Comparison of ENCODE assay signal across 7 cellular contexts in the genomic region with DNA sequence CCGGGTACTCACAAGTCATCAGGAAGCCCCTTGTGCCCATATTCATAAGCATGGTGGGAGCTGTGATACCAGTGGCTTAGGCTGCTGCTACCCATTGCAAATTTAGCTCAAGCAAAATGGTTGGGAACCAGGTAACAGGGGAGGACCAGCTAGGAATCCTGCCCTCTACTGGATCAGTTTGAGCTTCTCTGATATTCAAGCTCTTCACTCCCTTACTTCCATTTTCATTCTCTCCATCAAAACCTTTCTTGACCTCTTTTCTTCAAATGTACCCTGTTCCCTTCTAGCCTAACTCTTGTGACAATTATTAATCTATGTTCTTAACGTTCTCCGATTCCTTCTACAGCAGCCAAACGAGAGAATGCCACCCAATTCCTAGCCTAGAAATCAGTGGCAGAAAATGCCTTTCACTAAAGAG. TPM values are rescaled to one million over a fixed set of nuclear protein-coding genes. Genes with fewer than 3 reads are reported as not detected.
DNase-seq lines count a peak whose midpoint lies in the region; ATAC-seq and TF ChIP-seq lines count a peak whose summit lies in the region.

No MANE protein-coding gene starts in this region.

- BruUV-seq in PC-3 (replicated peaks; lab: Mats Ljungman, UMichigan) = no TSS peak

- H2BK120ac ChIP-seq in mesendoderm (ENCODE audit: low read depth, low read length) = no peak overlapping the region

- H4K8ac ChIP-seq in mesendoderm (ENCODE audit: low read depth, low read length) = no peak overlapping the region

- no peak overlapping the region for H3K18ac ChIP-seq in mesendoderm (ENCODE audit: low read length)

- DNase-seq in DMS153 (lab: John Stamatoyannopoulos, UW) = peak; percentile 1
- DNase-seq in H7 = peak; percentile 75
- DNase-seq in PC-3 = peak; percentile 69
- peak; percentile 20 to 59 for DNase-seq in T47D (ENCODE audit: low read depth in 1 of 2, low spot score in 1 of 2)
- DNase-seq in mesendoderm = peak; percentile 83
- DNase-seq in activated CD8-positive, alpha-beta memory T cell treated with anti-CD3 and anti-CD28 coated beads, Interleukin-2, amount 50 U/mL, for 4 hours = no peak

- WGBS in mesendoderm (ENCODE audit: extremely low coverage, insufficient coverage, low lambda C conversion rate) = no CpG with 5 or more reads among the region's 4 CpGs

- ATAC-seq in PC-3 = peak; percentile 85
- no peak for ATAC-seq in GM21515 (IDR thresholded peaks at IDR 0.05; ENCODE audit: unreplicated experiment)

- H3K27me3 ChIP-seq in H7 (ENCODE audit: control insufficient read depth, insufficient read depth, low read length) (no peaks in the 10 kb centered on the region), PC-3 (ENCODE audit: low read length) (no peaks in the 10 kb centered on the region), mesendoderm (ENCODE audit: insufficient read depth, low read length, poor library complexity) (no peaks in the 10 kb centered on the region)

- H2BK5ac ChIP-seq in mesendoderm (ENCODE audit: low read length) = no peak overlapping the region

- peak; percentile 75 for TF ChIP-seq CTCF in PC-3 (conservative IDR thresholded peaks at IDR 0.05; ENCODE audit: low read depth, low read length)

- CTCF ChIA-PET in PC-3 (lab: Charles Lee) = interaction anchor here (0.9 to 1.1 kb wide), 3 partner anchors 11 to 170 kb away, joined by 3 to 4 read pairs (median 3); no protein-coding TSS in a partner anchor

- H3K4me2 ChIP-seq in PC-3 (ENCODE audit: low read length) (no peak overlapping the region), mesendoderm (ENCODE audit: low read length) (no peak overlapping the region)

- H3K9me3 ChIP-seq in PC-3 (ENCODE audit: low read length) = no peaks in the 10 kb centered on the region

- POLR2A ChIA-PET in PC-3 (lab: Charles Lee; ENCODE audit: unreplicated experiment) = interaction anchor here (0.7 kb wide), 1 partner anchor 102 kb away, joined by 3 read pairs; no protein-coding TSS in a partner anchor

- no peaks in the 10 kb centered on the region for H3K9me2 ChIP-seq in PC-3 (replicated peaks; ENCODE audit: low read length)

- no peaks in the 10 kb centered on the region for H3K4me1 ChIP-seq in PC-3 (ENCODE audit: insufficient read depth, low read length)
- no peaks in the 10 kb centered on the region for H3K4me1 ChIP-seq in mesendoderm (ENCODE audit: control insufficient read depth, low read depth, low read length)

- in situ Hi-C loops in T47D (cut with HindIII; ENCODE audit: low pct_unique_long_range_greater_than_20kb, low sequenced_read_pairs) = no loop called here

- H3K23ac ChIP-seq in mesendoderm (ENCODE audit: low read length) = no peak overlapping the region

- H3K4ac ChIP-seq in mesendoderm (ENCODE audit: low read depth, low read length) = no peak overlapping the region

- no peak overlapping the region for H3K4me3 ChIP-seq in H7 (ENCODE audit: insufficient read depth, low read depth, low read length)
- H3K4me3 ChIP-seq in PC-3 (ENCODE audit: low read length) = no peak overlapping the region
- H3K4me3 ChIP-seq in mesendoderm (ENCODE audit: low read length) = no peak overlapping the region

- no peak overlapping the region for H4K5ac ChIP-seq in mesendoderm (ENCODE audit: low read length)

- H4K20me1 ChIP-seq in PC-3 (ENCODE audit: low read length) = no peaks in the 10 kb centered on the region

- H3F3A ChIP-seq in PC-3 (ENCODE audit: low read length, unreplicated experiment) = no peaks in the 10 kb centered on the region

- no peak overlapping the region for H2AK5ac ChIP-seq in mesendoderm (ENCODE audit: low read length)

- intact Hi-C loops in PC-3 (cut with micrococcal nuclease) = no loop called here

- H3K79me1 ChIP-seq in mesendoderm (ENCODE audit: low read length) = no peaks in the 10 kb centered on the region

- no peak overlapping the region for H3K27ac ChIP-seq in PC-3 (ENCODE audit: low read length)
- H3K27ac ChIP-seq in mesendoderm (ENCODE audit: low read depth, low read length) = no peak overlapping the region

- H3K9ac ChIP-seq in PC-3 (ENCODE audit: low read length) (no peak overlapping the region), mesendoderm (ENCODE audit: low read length) (no peak overlapping the region)

- H3K79me2 ChIP-seq in PC-3 (ENCODE audit: low read length) (no peaks in the 10 kb centered on the region), mesendoderm (ENCODE audit: control insufficient read depth, insufficient read depth, low read length) (no peaks in the 10 kb centered on the region)

- H3K56ac ChIP-seq in mesendoderm (ENCODE audit: low read length) = no peak overlapping the region

- H2AFZ ChIP-seq in PC-3 (ENCODE audit: low read length) = no peak overlapping the region

- H2BK15ac ChIP-seq in mesendoderm (replicated peaks; ENCODE audit: low read depth) = no peak overlapping the region

- H3K36me3 ChIP-seq in H7 (replicated peaks; ENCODE audit: control insufficient read depth, insufficient read depth, low read length) = peaks cover 17% of the 10 kb centered on the region
- peaks cover 71% of the 10 kb centered on the region for H3K36me3 ChIP-seq in PC-3 (ENCODE audit: low read depth, low read length)
- H3K36me3 ChIP-seq in mesendoderm (ENCODE audit: control insufficient read depth, insufficient read depth, low read length) = no peaks in the 10 kb centered on the region

RNA-seq across cellular contexts. Expression of gene NOL7, which starts 9.7 kb away (rescaled TPM):
- 46.9 and 58.8 TPM in 2 replicates for total RNA-seq in H7 (2014; rRNA removed; shearing (Covaris generic))
- total RNA-seq in PC-3 (2014; rRNA removed) = 95.4 and 163 TPM in 2 replicates
- polyA plus RNA-seq in mesendoderm (2013, experiment 1 of 2) = 156 TPM
- polyA plus RNA-seq in mesendoderm (2013, experiment 2 of 2) = 155 TPM

RNA-seq across cellular contexts. Expression of gene SIRT5, which starts 50.5 kb away (rescaled TPM):
- 9.8 and 15.5 TPM in 2 replicates for total RNA-seq in H7 (2014; rRNA removed; shearing (Covaris generic))
- 6.9 and 10.9 TPM in 2 replicates for total RNA-seq in PC-3 (2014; rRNA removed)
- polyA plus RNA-seq in mesendoderm (2013, experiment 1 of 2) = 8.1 TPM
- polyA plus RNA-seq in mesendoderm (2013, experiment 2 of 2) = 8.2 TPM
